ENCODE assay signal across 15 cellular contexts in genomic region chr7:40027545-40027944, GRCh38.
DNase-seq lines count a peak whose midpoint lies in the region; ATAC-seq and TF ChIP-seq lines count a peak whose summit lies in the region.
"Had no signal": no experiment of that assay in that cellular context is flagged by ENCODE, and none has a peak within 500 bp of the region (broad histone marks: within the 10 kb centered on the region; RNA-seq: fewer than 3 reads in every experiment).

No MANE protein-coding gene starts in this region.

- no peak for ATAC-seq in CD4-positive, alpha-beta T cell (ENCODE audit: poor library complexity)
- ATAC-seq in CD8-positive, alpha-beta T cell = no peak
- ATAC-seq in T-helper 17 cell (no peak), GM21360 (IDR thresholded peaks at IDR 0.05; ENCODE audit: unreplicated experiment) (no peak)
- ATAC-seq in activated CD4-positive, CD25-positive, alpha-beta regulatory T cell treated with anti-CD3 and anti-CD28 coated beads, Interleukin-2, amount 50 U/mL, for 24 hours = no peak

- peaks cover 17% of the 10 kb centered on the region for H3K79me2 ChIP-seq in osteoblast (ENCODE audit: insufficient read depth, low read length)

- intact Hi-C loops in CD4-positive, alpha-beta T cell (cut with DNase I, micrococcal nuclease) = no loop called here
- intact Hi-C loops in CD8-positive, alpha-beta T cell (cut with DNase I, micrococcal nuclease) = loop anchor here in 1 of 2 experiments (1.0 kb wide), 1 partner anchor 18 kb away; no protein-coding TSS in a partner anchor
- intact Hi-C loops in breast epithelium (cut with DNase I; ENCODE audit: low total_unique reads) = no loop called here

- H3K36me3 ChIP-seq in CD8-positive, alpha-beta T cell (ENCODE audit: insufficient read depth, low read length) = no peaks in the 10 kb centered on the region
- H3K36me3 ChIP-seq in osteoblast (ENCODE audit: insufficient read depth, low read length) (no peaks in the 10 kb centered on the region), breast epithelium (no peaks in the 10 kb centered on the region)

- no peaks in the 10 kb centered on the region for H3K4me1 ChIP-seq in CD8-positive, alpha-beta T cell (ENCODE audit: insufficient read depth, low read length)
- H3K4me1 ChIP-seq in osteoblast (ENCODE audit: insufficient read depth, low read length) (no peaks in the 10 kb centered on the region), breast epithelium (no peaks in the 10 kb centered on the region)
- H3K4me1 ChIP-seq: BLaER1 had no signal

- peaks cover 21% of the 10 kb centered on the region for H3K4me1 Mint-ChIP-seq in CD4-positive, alpha-beta T cell (ENCODE audit: low read depth)
- H3K4me1 Mint-ChIP-seq in CD8-positive, alpha-beta T cell (ENCODE audit: low read depth) = peaks cover 25% of the 10 kb centered on the region
- H3K4me1 Mint-ChIP-seq in T-helper 17 cell = peaks cover 14% of the 10 kb centered on the region

- no peak overlapping the region for H3K4me2 ChIP-seq in osteoblast (ENCODE audit: insufficient read depth, low read length)
- H3K4me2 ChIP-seq: BLaER1 had no signal

- peaks cover 73% of the 10 kb centered on the region for H3K36me3 Mint-ChIP-seq in CD4-positive, alpha-beta T cell (ENCODE audit: low read depth)
- peaks cover 54% of the 10 kb centered on the region for H3K36me3 Mint-ChIP-seq in CD8-positive, alpha-beta T cell
- peaks cover 2% of the 10 kb centered on the region for H3K36me3 Mint-ChIP-seq in T-helper 17 cell (ENCODE audit: low read depth)

- H3K4me3 ChIP-seq in CD8-positive, alpha-beta T cell (ENCODE audit: low read depth, low read length) = no peak overlapping the region
- H3K4me3 ChIP-seq in osteoblast (ENCODE audit: insufficient read depth, low read length) (no peak overlapping the region), breast epithelium (no peak overlapping the region)
- H3K4me3 ChIP-seq: BLaER1 had no signal

- no peaks in the 10 kb centered on the region for H3K9me3 ChIP-seq in CD4-positive, alpha-beta T cell (ENCODE audit: control insufficient read depth, low read length)
- no peaks in the 10 kb centered on the region for H3K9me3 ChIP-seq in CD8-positive, alpha-beta T cell (ENCODE audit: low read length)
- H3K9me3 ChIP-seq in T-helper 17 cell (ENCODE audit: control insufficient read depth, low read length, poor library complexity, severe bottlenecking) (no peaks in the 10 kb centered on the region), osteoblast (ENCODE audit: low read depth, low read length) (no peaks in the 10 kb centered on the region), breast epithelium (no peaks in the 10 kb centered on the region)

- no peaks in the 10 kb centered on the region for H3K9me3 Mint-ChIP-seq in CD4-positive, alpha-beta T cell
- no peaks in the 10 kb centered on the region for H3K9me3 Mint-ChIP-seq in CD8-positive, alpha-beta T cell
- H3K9me3 Mint-ChIP-seq: HFFc6 had no signal

- H3K27ac ChIP-seq in CD4-positive, alpha-beta T cell (ENCODE audit: low read depth, low read length) = no peak overlapping the region
- no peak overlapping the region for H3K27ac ChIP-seq in CD8-positive, alpha-beta T cell (ENCODE audit: low read depth, low read length)
- H3K27ac ChIP-seq in osteoblast (ENCODE audit: low read depth, low read length) (no peak overlapping the region), breast epithelium (no peak overlapping the region)
- H3K27ac ChIP-seq: BLaER1 had no signal

- no peak for DNase-seq in CD4-positive, alpha-beta T cell
- no peak for DNase-seq in CD8-positive, alpha-beta T cell
- DNase-seq in T-helper 17 cell = no peak
- DNase-seq in osteoblast (ENCODE audit: insufficient read length, low spot score, missing footprints) = peak; percentile 13
- no peak for DNase-seq in breast epithelium (ENCODE audit: low spot score in 2 of 2)
- DNase-seq: AML-193, Calu3, DMS 273 treated with DMSO at 0.1 percent for 48 hours, HCEC 1CT, HFFc6, IMR-90, KBM-7 had no signal

- H3K27ac Mint-ChIP-seq in CD4-positive, alpha-beta T cell = peak overlapping the region; percentile 15
- H3K27ac Mint-ChIP-seq in CD8-positive, alpha-beta T cell = peak overlapping the region; percentile 62
- H3K27ac Mint-ChIP-seq in T-helper 17 cell = peak overlapping the region; percentile 6
- H3K27ac Mint-ChIP-seq: HFFc6 had no signal

- H4K20me1 ChIP-seq in osteoblast (ENCODE audit: insufficient read depth, low read length) = peaks cover 2% of the 10 kb centered on the region
- H4K20me1 ChIP-seq: BLaER1 had no signal

- H2AFZ ChIP-seq in osteoblast (ENCODE audit: low read length) = no peak overlapping the region

- no peak for TF ChIP-seq CTCF in CD4-positive, alpha-beta T cell (IDR thresholded peaks at IDR 0.05)
- TF ChIP-seq CTCF in CD8-positive, alpha-beta T cell (IDR thresholded peaks at IDR 0.05) = no peak
- TF ChIP-seq CTCF in osteoblast (IDR thresholded peaks at IDR 0.05; ENCODE audit: extremely low read depth, low read depth, low read length) = no peak
- TF ChIP-seq CTCF in breast epithelium (IDR thresholded peaks at IDR 0.05) = no peak

- CTCF ChIA-PET in CD4-positive, alpha-beta T cell (lab: Charles Lee) = interaction anchor here (2.6 kb wide), 1 partner anchor 131 kb away, joined by 8 read pairs; no protein-coding TSS in a partner anchor
- CTCF ChIA-PET in CD8-positive, alpha-beta T cell (lab: Charles Lee) = interaction anchor here (0.9 to 2.4 kb wide), 4 partner anchors 20 to 131 kb away, joined by 3 to 11 read pairs (median 4); no protein-coding TSS in a partner anchor

- H3K27me3 ChIP-seq in CD4-positive, alpha-beta T cell (ENCODE audit: control insufficient read depth, insufficient read depth, low read length) = no peaks in the 10 kb centered on the region
- no peaks in the 10 kb centered on the region for H3K27me3 ChIP-seq in CD8-positive, alpha-beta T cell (ENCODE audit: insufficient read depth, low read length)
- H3K27me3 ChIP-seq in osteoblast (ENCODE audit: insufficient read depth, low read length) = no peaks in the 10 kb centered on the region
- H3K27me3 ChIP-seq in breast epithelium = no peaks in the 10 kb centered on the region
- H3K27me3 ChIP-seq: BLaER1 had no signal

- no peak overlapping the region for H3K4me3 Mint-ChIP-seq in CD4-positive, alpha-beta T cell
- H3K4me3 Mint-ChIP-seq in CD8-positive, alpha-beta T cell = no peak overlapping the region
- no peak overlapping the region for H3K4me3 Mint-ChIP-seq in T-helper 17 cell
- H3K4me3 Mint-ChIP-seq: HFFc6 had no signal

- POLR2A ChIA-PET in CD4-positive, alpha-beta T cell (lab: Charles Lee) = interaction anchor here (0.8 kb wide), 1 partner anchor 11 kb away, joined by 3 read pairs; no protein-coding TSS in a partner anchor
- POLR2A ChIA-PET in CD8-positive, alpha-beta T cell (lab: Charles Lee) = interaction anchor here (0.7 to 0.9 kb wide), 2 partner anchors 30 to 80 kb away, joined by 3 to 4 read pairs; no protein-coding TSS in a partner anchor

- no peaks in the 10 kb centered on the region for H3K27me3 Mint-ChIP-seq in CD4-positive, alpha-beta T cell
- H3K27me3 Mint-ChIP-seq in CD8-positive, alpha-beta T cell (ENCODE audit: low read depth) = no peaks in the 10 kb centered on the region
- no peaks in the 10 kb centered on the region for H3K27me3 Mint-ChIP-seq in T-helper 17 cell

- TF ChIP-seq POLR2A in breast epithelium (IDR thresholded peaks at IDR 0.05) = no peak

Comparison
In these comparisons a context has a peak if more than half of its experiments do, and no peak if none do; other contexts are left out.
1. H3K27ac Mint-ChIP-seq: peak in every context shown above with its lines; median percentile 62 in CD8-positive, alpha-beta T cell; 15 in CD4-positive, alpha-beta T cell; 6 in T-helper 17 cell.